ENCODE assay signal across 10 cellular contexts in the genomic region with DNA sequence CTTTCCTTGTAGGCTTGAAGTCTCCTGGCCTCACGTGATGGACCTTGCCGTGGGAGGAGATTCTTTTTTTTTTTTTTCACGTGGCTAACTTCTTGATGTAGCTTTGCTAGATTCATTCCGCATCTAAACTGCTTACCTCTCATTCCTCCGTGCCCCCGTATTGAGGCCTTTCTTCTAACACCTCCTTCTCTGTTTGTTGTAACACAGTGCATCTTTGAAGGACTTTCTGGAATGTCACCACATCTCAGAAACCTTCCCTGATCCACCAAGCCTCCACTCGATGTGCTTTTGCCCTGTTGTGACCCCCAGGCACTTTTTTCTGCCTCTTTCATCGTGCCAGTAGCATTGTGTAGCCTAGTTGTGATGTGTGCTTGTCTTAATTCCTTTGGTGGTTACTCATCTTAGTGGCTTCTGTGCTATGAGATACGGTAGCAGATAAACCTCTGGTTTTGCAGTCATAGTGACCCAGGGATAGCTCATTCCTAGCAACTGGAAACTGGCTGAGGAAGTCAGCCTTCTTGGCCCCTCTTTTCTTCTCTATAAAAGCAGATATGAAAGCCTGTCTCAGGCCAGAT. TPM values are rescaled to one million over a fixed set of nuclear protein-coding genes. Genes with fewer than 3 reads are reported as not detected.
DNase-seq lines count a peak whose midpoint lies in the region; ATAC-seq and TF ChIP-seq lines count a peak whose summit lies in the region.
"Had no signal": no experiment of that assay in that cellular context is flagged by ENCODE, and none has a peak within 500 bp of the region (broad histone marks: within the 10 kb centered on the region; RNA-seq: fewer than 3 reads in every experiment).

No MANE protein-coding gene starts in this region.

- DNase-seq in EL: peak; percentile 95
- peak; percentile 97 for DNase-seq in RPMI7951 (ENCODE audit: low read depth)
- peak; percentile 47 for DNase-seq in fibroblast of gingiva (ENCODE audit: low read depth)
- no peak for DNase-seq in neural progenitor cell (ENCODE audit: low spot score)
- DNase-seq in GM13977 (ENCODE audit: low spot score): no peak
- DNase-seq in upper lobe of right lung: no peak
- no peak for DNase-seq in NCI-H1417 treated with DMSO at 0.1 percent for 48 hours (lab: John Stamatoyannopoulos, UW)
- DNase-seq: stimulated activated CD4-positive, alpha-beta T cell treated with anti-CD3 and anti-CD28 coated beads, Interleukin-15, amount 100 ng/mL, for 24 hours had no signal

- H3K9me3 ChIP-seq in neural progenitor cell (ENCODE audit: low read depth) (no peaks in the 10 kb centered on the region), upper lobe of right lung (no peaks in the 10 kb centered on the region)

- H2AFZ ChIP-seq in neural progenitor cell (replicated peaks): no peak overlapping the region

- intact Hi-C loops in upper lobe of right lung (cut with DNase I): no loop called here

- no peaks in the 10 kb centered on the region for H3K79me2 ChIP-seq in neural progenitor cell (ENCODE audit: low read depth)

- H3K27ac Mint-ChIP-seq in neural progenitor cell: no peak overlapping the region
- H3K27ac Mint-ChIP-seq: stimulated activated naive CD8-positive, alpha-beta T cell treated with anti-CD3 and anti-CD28 coated beads, Interleukin-15, Interleukin-2, amounts not matched to agents 100 ng/mL and 50 ng/mL, for 24 hours had no signal

- ATAC-seq in upper lobe of right lung: no peak
- no peak for ATAC-seq in HG02642 (IDR thresholded peaks at IDR 0.05; ENCODE audit: poor library complexity, unreplicated experiment)

- peaks cover 23% of the 10 kb centered on the region for H3F3A ChIP-seq in neural progenitor cell (ENCODE audit: low read depth)

- peaks cover 10% of the 10 kb centered on the region for H3K4me1 Mint-ChIP-seq in neural progenitor cell

- H3K27me3 ChIP-seq in neural progenitor cell (peaks cover 73% of the 10 kb centered on the region), upper lobe of right lung (peaks cover 57% of the 10 kb centered on the region)

- H4K20me1 ChIP-seq in neural progenitor cell (ENCODE audit: low read depth): peaks cover 5% of the 10 kb centered on the region

- TF ChIP-seq CTCF in neural progenitor cell (IDR thresholded peaks at IDR 0.05) (no peak), GM13977 (IDR thresholded peaks at IDR 0.05; ENCODE audit: extremely low read depth, insufficient read depth, missing control alignments) (no peak), upper lobe of right lung (IDR thresholded peaks at IDR 0.05) (no peak)

- H3K4me1 ChIP-seq in neural progenitor cell: peaks cover 5% of the 10 kb centered on the region
- peaks cover 6% of the 10 kb centered on the region for H3K4me1 ChIP-seq in upper lobe of right lung

- H3K36me3 ChIP-seq in neural progenitor cell (no peaks in the 10 kb centered on the region), upper lobe of right lung (no peaks in the 10 kb centered on the region)

- no peak overlapping the region for H3K9ac ChIP-seq in neural progenitor cell

- H3K4me2 ChIP-seq in neural progenitor cell: no peak overlapping the region

- H3K27ac ChIP-seq in neural progenitor cell (no peak overlapping the region), upper lobe of right lung (no peak overlapping the region)

- H3K9me3 Mint-ChIP-seq in neural progenitor cell: peaks cover 5% of the 10 kb centered on the region
- H3K9me3 Mint-ChIP-seq: stimulated activated naive CD8-positive, alpha-beta T cell treated with anti-CD3 and anti-CD28 coated beads, Interleukin-15, Interleukin-2, amounts not matched to agents 100 ng/mL and 50 ng/mL, for 24 hours had no signal

- H3K27me3 Mint-ChIP-seq in neural progenitor cell (ENCODE audit: insufficient read depth, low read depth): peaks cover 44% of the 10 kb centered on the region

- H3K4me3 ChIP-seq in neural progenitor cell (no peak overlapping the region), upper lobe of right lung (no peak overlapping the region)

- peak overlapping the region; percentile 1 for H3K4me3 Mint-ChIP-seq in neural progenitor cell
- H3K4me3 Mint-ChIP-seq: stimulated activated naive CD8-positive, alpha-beta T cell treated with anti-CD3 and anti-CD28 coated beads, Interleukin-15, Interleukin-2, amounts not matched to agents 100 ng/mL and 50 ng/mL, for 24 hours had no signal

- no peaks in the 10 kb centered on the region for H3K36me3 Mint-ChIP-seq in neural progenitor cell

- in situ Hi-C loops in GM13977 (cut with MboI; ENCODE audit: low pct_unique_long_range_greater_than_20kb, low sequenced_read_pairs, unreplicated experiment): no loop called here

RNA-seq across cellular contexts. Expression of gene BNC1, which starts 1.6 kb away (rescaled TPM):
- total RNA-seq in RPMI7951 (2014; rRNA removed; shearing (Covaris generic)): 6.6 and 8.8 TPM in 2 replicates
- total RNA-seq in neural progenitor cell (ENCODE audit: low replicate concordance): not detected in 2 replicates
- 3.1 TPM for total RNA-seq in upper lobe of right lung

Comparison
In these comparisons a context has a peak if more than half of its experiments do, and no peak if none do; other contexts are left out.
1. DNase-seq: peak in EL (single experiment), RPMI7951 (single experiment) and fibroblast of gingiva (single experiment); none in neural progenitor cell (single experiment), GM13977 (single experiment), upper lobe of right lung (single experiment) and NCI-H1417 treated with DMSO at 0.1 percent for 48 hours (single experiment).